ENCODE assay signal across 11 cellular contexts in the genomic region with DNA sequence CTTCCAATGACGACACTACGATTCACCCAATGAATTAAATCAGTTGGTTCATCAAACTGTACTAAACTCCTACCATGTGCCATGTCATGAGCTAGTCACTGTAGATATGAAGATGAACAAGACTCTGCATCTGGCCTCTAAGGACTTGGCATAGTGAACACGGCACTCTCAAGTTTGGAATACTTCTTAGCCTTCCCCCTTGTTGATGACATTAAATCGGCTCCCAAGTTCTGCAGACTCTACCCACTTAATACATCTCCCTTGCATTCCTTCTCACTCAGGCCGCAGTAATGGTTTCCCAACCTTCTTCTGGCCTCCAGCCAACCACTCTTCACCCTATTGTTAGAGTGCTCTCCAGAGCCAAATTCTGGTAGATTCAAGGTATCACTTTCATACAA.
DNase-seq lines count a peak whose midpoint lies in the region; ATAC-seq and TF ChIP-seq lines count a peak whose summit lies in the region.
"Had no signal": no experiment of that assay in that cellular context is flagged by ENCODE, and none has a peak within 500 bp of the region (broad histone marks: within the 10 kb centered on the region; RNA-seq: fewer than 3 reads in every experiment).

No MANE protein-coding gene starts in this region.

- no peaks in the 10 kb centered on the region for H3K27me3 ChIP-seq in rectal smooth muscle tissue (ENCODE audit: control insufficient read depth, insufficient read depth, low read length)

- H3K36me3 ChIP-seq in rectal smooth muscle tissue (ENCODE audit: control insufficient read depth, insufficient read depth, low read length) = no peaks in the 10 kb centered on the region

- peak overlapping the region; percentile 53 for H3K27ac ChIP-seq in rectal smooth muscle tissue (ENCODE audit: low read depth, low read length)
- H3K27ac ChIP-seq: 22Rv1 had no signal

- H3K4me1 Mint-ChIP-seq in chondrocyte (ENCODE audit: low read depth) = peaks cover 50% of the 10 kb centered on the region

- no peak overlapping the region for H3K9ac ChIP-seq in rectal smooth muscle tissue (ENCODE audit: low read length)

- no peaks in the 10 kb centered on the region for H3K9me3 Mint-ChIP-seq in chondrocyte (ENCODE audit: low read depth)

- no peak for TF ChIP-seq CTCF in chondrocyte (IDR thresholded peaks at IDR 0.05)

- no peak overlapping the region for H3K4me3 ChIP-seq in rectal smooth muscle tissue (ENCODE audit: low read length)

- peaks cover 28% of the 10 kb centered on the region for H3K4me1 ChIP-seq in rectal smooth muscle tissue (ENCODE audit: control insufficient read depth, insufficient read depth, low read length)

- H3K4me3 Mint-ChIP-seq in chondrocyte (ENCODE audit: unreplicated experiment) = no peak overlapping the region

- peak overlapping the region; percentile 93 for H3K27ac Mint-ChIP-seq in chondrocyte (ENCODE audit: unreplicated experiment)

- DNase-seq in NCI-H2196 (lab: John Stamatoyannopoulos, UW; ENCODE audit: unreplicated experiment) = peak; percentile 21
- no peak for DNase-seq in NCI-H2196 treated with DMSO at 0.1 percent for 48 hours (lab: John Stamatoyannopoulos, UW; ENCODE audit: unreplicated experiment)
- DNase-seq in NCI-H69 (lab: John Stamatoyannopoulos, UW) = peak; percentile 14
- DNase-seq in chondrocyte (ENCODE audit: low spot score) = no peak
- DNase-seq: erythroblast, NCI-H2171 had no signal

- H3K27me3 Mint-ChIP-seq in chondrocyte (ENCODE audit: low read depth) = no peaks in the 10 kb centered on the region

- peaks cover 1% of the 10 kb centered on the region for H3K36me3 Mint-ChIP-seq in chondrocyte (ENCODE audit: low read depth)

- ATAC-seq in HG03175 (IDR thresholded peaks at IDR 0.05; ENCODE audit: unreplicated experiment) (no peak), GM19395 (IDR thresholded peaks at IDR 0.05; ENCODE audit: unreplicated experiment) (no peak), HG02938 (IDR thresholded peaks at IDR 0.05; ENCODE audit: unreplicated experiment) (no peak)

Comparison
In these comparisons a context has a peak if more than half of its experiments do, and no peak if none do; other contexts are left out.
1. DNase-seq: peak in NCI-H2196 (single experiment) and NCI-H69 (single experiment); none in NCI-H2196 treated with DMSO at 0.1 percent for 48 hours (single experiment) and chondrocyte (single experiment).